1 cellular context compared by ENCODE assay signal in the genomic region with DNA sequence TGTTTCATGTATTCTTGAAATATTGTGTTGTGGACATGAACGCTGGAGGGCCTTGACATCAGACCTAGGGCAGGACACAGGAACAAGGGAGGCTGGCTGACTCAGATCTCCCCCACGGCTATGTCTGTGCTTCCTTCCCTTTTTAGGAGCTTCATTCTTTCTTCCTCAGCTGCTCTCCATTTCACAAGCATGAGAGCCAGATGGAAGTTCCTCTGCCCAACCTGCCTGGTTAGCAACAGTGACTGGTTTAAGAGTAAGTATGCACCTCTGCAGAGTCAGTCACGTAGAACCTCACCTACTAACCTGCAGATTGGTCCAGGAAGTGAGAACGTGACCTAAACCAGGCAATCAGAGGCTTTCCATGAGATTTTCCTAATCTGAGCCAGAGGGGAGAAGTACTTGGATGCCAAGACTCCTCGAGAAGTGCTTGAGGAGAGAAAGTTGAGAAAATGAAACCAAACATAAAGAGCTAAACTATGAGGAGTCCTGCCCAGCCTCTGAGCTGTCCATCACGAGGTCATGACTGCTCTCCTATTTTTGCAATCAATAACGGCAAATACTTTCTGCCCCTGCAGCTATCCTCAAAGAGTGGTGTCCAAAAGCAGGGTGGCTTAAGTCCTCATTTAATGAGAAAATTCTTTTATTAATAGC.
TF ChIP-seq lines count a peak whose summit lies in the region.

No MANE protein-coding gene starts in this region.

TF ChIP-seq in H1, 55 proteins besides CTCF, POLR2A, EP300 and RAD21:
- TF ChIP-seq, protein P1, sequence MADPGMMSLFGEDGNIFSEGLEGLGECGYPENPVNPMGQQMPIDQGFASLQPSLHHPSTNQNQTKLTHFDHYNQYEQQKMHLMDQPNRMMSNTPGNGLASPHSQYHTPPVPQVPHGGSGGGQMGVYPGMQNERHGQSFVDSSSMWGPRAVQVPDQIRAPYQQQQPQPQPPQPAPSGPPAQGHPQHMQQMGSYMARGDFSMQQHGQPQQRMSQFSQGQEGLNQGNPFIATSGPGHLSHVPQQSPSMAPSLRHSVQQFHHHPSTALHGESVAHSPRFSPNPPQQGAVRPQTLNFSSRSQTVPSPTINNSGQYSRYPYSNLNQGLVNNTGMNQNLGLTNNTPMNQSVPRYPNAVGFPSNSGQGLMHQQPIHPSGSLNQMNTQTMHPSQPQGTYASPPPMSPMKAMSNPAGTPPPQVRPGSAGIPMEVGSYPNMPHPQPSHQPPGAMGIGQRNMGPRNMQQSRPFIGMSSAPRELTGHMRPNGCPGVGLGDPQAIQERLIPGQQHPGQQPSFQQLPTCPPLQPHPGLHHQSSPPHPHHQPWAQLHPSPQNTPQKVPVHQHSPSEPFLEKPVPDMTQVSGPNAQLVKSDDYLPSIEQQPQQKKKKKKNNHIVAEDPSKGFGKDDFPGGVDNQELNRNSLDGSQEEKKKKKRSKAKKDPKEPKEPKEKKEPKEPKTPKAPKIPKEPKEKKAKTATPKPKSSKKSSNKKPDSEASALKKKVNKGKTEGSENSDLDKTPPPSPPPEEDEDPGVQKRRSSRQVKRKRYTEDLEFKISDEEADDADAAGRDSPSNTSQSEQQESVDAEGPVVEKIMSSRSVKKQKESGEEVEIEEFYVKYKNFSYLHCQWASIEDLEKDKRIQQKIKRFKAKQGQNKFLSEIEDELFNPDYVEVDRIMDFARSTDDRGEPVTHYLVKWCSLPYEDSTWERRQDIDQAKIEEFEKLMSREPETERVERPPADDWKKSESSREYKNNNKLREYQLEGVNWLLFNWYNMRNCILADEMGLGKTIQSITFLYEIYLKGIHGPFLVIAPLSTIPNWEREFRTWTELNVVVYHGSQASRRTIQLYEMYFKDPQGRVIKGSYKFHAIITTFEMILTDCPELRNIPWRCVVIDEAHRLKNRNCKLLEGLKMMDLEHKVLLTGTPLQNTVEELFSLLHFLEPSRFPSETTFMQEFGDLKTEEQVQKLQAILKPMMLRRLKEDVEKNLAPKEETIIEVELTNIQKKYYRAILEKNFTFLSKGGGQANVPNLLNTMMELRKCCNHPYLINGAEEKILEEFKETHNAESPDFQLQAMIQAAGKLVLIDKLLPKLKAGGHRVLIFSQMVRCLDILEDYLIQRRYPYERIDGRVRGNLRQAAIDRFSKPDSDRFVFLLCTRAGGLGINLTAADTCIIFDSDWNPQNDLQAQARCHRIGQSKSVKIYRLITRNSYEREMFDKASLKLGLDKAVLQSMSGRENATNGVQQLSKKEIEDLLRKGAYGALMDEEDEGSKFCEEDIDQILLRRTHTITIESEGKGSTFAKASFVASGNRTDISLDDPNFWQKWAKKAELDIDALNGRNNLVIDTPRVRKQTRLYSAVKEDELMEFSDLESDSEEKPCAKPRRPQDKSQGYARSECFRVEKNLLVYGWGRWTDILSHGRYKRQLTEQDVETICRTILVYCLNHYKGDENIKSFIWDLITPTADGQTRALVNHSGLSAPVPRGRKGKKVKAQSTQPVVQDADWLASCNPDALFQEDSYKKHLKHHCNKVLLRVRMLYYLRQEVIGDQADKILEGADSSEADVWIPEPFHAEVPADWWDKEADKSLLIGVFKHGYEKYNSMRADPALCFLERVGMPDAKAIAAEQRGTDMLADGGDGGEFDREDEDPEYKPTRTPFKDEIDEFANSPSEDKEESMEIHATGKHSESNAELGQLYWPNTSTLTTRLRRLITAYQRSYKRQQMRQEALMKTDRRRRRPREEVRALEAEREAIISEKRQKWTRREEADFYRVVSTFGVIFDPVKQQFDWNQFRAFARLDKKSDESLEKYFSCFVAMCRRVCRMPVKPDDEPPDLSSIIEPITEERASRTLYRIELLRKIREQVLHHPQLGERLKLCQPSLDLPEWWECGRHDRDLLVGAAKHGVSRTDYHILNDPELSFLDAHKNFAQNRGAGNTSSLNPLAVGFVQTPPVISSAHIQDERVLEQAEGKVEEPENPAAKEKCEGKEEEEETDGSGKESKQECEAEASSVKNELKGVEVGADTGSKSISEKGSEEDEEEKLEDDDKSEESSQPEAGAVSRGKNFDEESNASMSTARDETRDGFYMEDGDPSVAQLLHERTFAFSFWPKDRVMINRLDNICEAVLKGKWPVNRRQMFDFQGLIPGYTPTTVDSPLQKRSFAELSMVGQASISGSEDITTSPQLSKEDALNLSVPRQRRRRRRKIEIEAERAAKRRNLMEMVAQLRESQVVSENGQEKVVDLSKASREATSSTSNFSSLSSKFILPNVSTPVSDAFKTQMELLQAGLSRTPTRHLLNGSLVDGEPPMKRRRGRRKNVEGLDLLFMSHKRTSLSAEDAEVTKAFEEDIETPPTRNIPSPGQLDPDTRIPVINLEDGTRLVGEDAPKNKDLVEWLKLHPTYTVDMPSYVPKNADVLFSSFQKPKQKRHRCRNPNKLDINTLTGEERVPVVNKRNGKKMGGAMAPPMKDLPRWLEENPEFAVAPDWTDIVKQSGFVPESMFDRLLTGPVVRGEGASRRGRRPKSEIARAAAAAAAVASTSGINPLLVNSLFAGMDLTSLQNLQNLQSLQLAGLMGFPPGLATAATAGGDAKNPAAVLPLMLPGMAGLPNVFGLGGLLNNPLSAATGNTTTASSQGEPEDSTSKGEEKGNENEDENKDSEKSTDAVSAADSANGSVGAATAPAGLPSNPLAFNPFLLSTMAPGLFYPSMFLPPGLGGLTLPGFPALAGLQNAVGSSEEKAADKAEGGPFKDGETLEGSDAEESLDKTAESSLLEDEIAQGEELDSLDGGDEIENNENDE (IDR thresholded peaks at IDR 0.05; ENCODE audit: insufficient replicate concordance, low read length) = no peak
- TF ChIP-seq PHF8 (conservative IDR thresholded peaks at IDR 0.05; ENCODE audit: low read depth, low read length) (no peak), YY1 (IDR thresholded peaks at IDR 0.05; ENCODE audit: low read depth, low read length) (no peak), GABPA (IDR thresholded peaks at IDR 0.05; ENCODE audit: borderline replicate concordance, insufficient read depth, low read length) (no peak), KDM1A (IDR thresholded peaks at IDR 0.05; ENCODE audit: borderline replicate concordance, low read length) (no peak), ZNF274 (IDR thresholded peaks at IDR 0.05; ENCODE audit: borderline replicate concordance, extremely low read depth, low read length) (no peak), TBP (IDR thresholded peaks at IDR 0.05; ENCODE audit: low read depth, low read length) (no peak), RXRA (IDR thresholded peaks at IDR 0.05; ENCODE audit: insufficient read depth, low read depth, low read length) (no peak), NRF1 (IDR thresholded peaks at IDR 0.05; ENCODE audit: low read depth, low read length) (no peak), CBX8 (IDR thresholded peaks at IDR 0.05; ENCODE audit: borderline replicate concordance, low read depth, low read length) (no peak), SAP30 (IDR thresholded peaks at IDR 0.05; ENCODE audit: insufficient read depth, insufficient replicate concordance, low read length) (no peak), CHD1 (IDR thresholded peaks at IDR 0.05; ENCODE audit: low read depth, low read length) (no peak), TCF12 (IDR thresholded peaks at IDR 0.05; ENCODE audit: low read depth, low read length) (no peak), FOSL1 (IDR thresholded peaks at IDR 0.05; ENCODE audit: insufficient read depth, low read depth, low read length) (no peak), BACH1 (IDR thresholded peaks at IDR 0.05; ENCODE audit: low read length) (no peak), CEBPB (IDR thresholded peaks at IDR 0.05; ENCODE audit: low read depth, low read length) (no peak), RFX5 (IDR thresholded peaks at IDR 0.05; ENCODE audit: borderline replicate concordance, low read depth, low read length) (no peak)
